Comparison of ENCODE assay signal across 7 cellular contexts in the genomic region with DNA sequence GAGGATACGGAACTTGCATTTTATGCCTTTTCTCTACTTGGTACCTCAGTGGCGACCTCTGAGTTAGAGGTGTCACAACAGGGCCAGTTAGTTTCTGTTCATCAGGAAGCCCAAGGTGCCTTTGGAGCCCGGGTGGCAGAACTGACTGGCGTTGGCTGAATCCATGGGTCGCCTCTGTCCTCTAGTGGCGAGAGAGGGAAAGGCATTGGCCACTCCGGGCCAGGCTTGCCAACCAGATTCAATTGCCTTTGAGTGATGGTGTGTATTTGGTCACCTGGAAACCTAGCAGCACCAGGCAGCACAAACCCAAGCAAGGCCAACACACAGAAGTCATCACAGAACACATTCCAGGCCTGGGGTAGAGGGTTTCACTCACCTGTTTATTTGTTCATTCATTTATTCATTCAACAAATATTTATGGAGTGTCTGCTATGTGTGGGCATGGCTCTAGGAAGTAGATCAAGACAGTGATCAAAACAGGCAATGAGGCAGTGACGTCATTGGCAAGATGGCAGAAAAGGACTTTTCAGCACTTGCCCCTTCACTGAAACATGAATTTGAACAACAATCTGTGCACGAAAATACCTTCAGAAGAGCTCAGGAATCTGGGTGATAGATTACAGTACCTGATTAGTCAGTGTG. TPM values are rescaled to one million over a fixed set of nuclear protein-coding genes. Genes with fewer than 3 reads are reported as not detected.
DNase-seq lines count a peak whose midpoint lies in the region; ATAC-seq and TF ChIP-seq lines count a peak whose summit lies in the region.

No MANE protein-coding gene starts in this region.

- TF ChIP-seq CTCF in GM06990 (IDR thresholded peaks at IDR 0.05; ENCODE audit: insufficient read depth, low read length, poor library complexity, severe bottlenecking) (peak; percentile 100), uterus (IDR thresholded peaks at IDR 0.05) (peak; percentile 37 to 75 (median 68))

- intact Hi-C loops in uterus (cut with DNase I; ENCODE audit: low total_unique reads): no loop called here

- DNase-seq in GM06990 (ENCODE audit: extremely low read depth, insufficient read length) (peak; percentile 54), NCI-H460 (ENCODE audit: extremely low read depth, low read depth) (peak; percentile 37), foreskin melanocyte (peak; percentile 27), non-pigmented ciliary epithelial cell (ENCODE audit: low read depth) (peak; percentile 13), uterus (peak in 1 of 2 donors; percentile 30)
- peak; percentile 70 for DNase-seq in activated CD8-positive, alpha-beta memory T cell treated with anti-CD3 and anti-CD28 coated beads, Interleukin-2, amount 50 U/mL, for 48 hours

- H3K27me3 ChIP-seq in GM06990 (replicated peaks; ENCODE audit: control insufficient read depth, insufficient read depth, low read length): no peaks in the 10 kb centered on the region
- H3K27me3 ChIP-seq in uterus: no peaks in the 10 kb centered on the region

- no peak for TF ChIP-seq POLR2A in uterus (IDR thresholded peaks at IDR 0.05)

- no peaks in the 10 kb centered on the region for H3K36me3 ChIP-seq in GM06990 (ENCODE audit: control insufficient read depth, insufficient read depth, low read length)
- no peaks in the 10 kb centered on the region for H3K36me3 ChIP-seq in uterus

- H3K4me3 ChIP-seq in GM06990 (replicated peaks; ENCODE audit: low read depth, low read length): no peak overlapping the region
- H3K4me3 ChIP-seq in uterus: no peak overlapping the region

- H3K4me1 ChIP-seq in uterus: no peaks in the 10 kb centered on the region

- ATAC-seq in HG03103 (IDR thresholded peaks at IDR 0.05; ENCODE audit: low read depth, unreplicated experiment): peak; percentile 71

- no peaks in the 10 kb centered on the region for H3K9me3 ChIP-seq in uterus

- no peak overlapping the region for H3K27ac ChIP-seq in uterus

RNA-seq across cellular contexts. Expression of gene KCNA5, which starts 40.5 kb away (rescaled TPM):
- not detected in 2 replicates for total RNA-seq in NCI-H460 (2014; rRNA removed; shearing (Covaris generic))
- not detected in 2 replicates for polyA plus RNA-seq in NCI-H460 (2014; cell fraction: nucleus; rRNA removed)
- total RNA-seq in uterus: 1 to 10 TPM in 2 of 4 donors, under 1 TPM in 1, not detected in 1; 0.51 to 4.8 (median 2.7) TPM
